Comparison of ENCODE assay signal across 27 cellular contexts in genomic region chr1:185581020-185581419, GRCh38.
"Had no signal": no experiment of that assay in that cellular context is flagged by ENCODE, and none has a peak within 500 bp of the region (broad histone marks: within the 10 kb centered on the region; RNA-seq: fewer than 3 reads in every experiment).

No MANE protein-coding gene starts in this region.

- H3K36me3 ChIP-seq: esophagus squamous epithelium, gastrocnemius medialis, heart right ventricle, left lung, lower lobe of right lung had no signal

- H3K27ac ChIP-seq: coronary artery, dorsolateral prefrontal cortex, epithelial cell of prostate, esophagus squamous epithelium, gastrocnemius medialis, heart right ventricle, left lung, lower lobe of right lung had no signal

- H3K27me3 ChIP-seq: esophagus squamous epithelium, gastrocnemius medialis, heart right ventricle, left lung had no signal

- H3K4me1 ChIP-seq: esophagus squamous epithelium, gastrocnemius medialis, heart right ventricle, left lung, lower lobe of right lung had no signal

- FAIRE-seq: colon, endometrium, islet of Langerhans, keratinocyte had no signal

- H3K4me3 ChIP-seq: coronary artery, dorsolateral prefrontal cortex, esophagus squamous epithelium, gastrocnemius medialis, heart right ventricle, left lung, lower lobe of right lung, mucosa of descending colon had no signal

- DNase-seq: dermis blood vessel endothelial cell; dorsolateral prefrontal cortex; effector CD4-positive, alpha-beta T cell; effector memory CD4-positive, alpha-beta T cell; erythroblast; esophagus squamous epithelium; foreskin fibroblast; foreskin melanocyte; gastrocnemius medialis; glutamatergic neuron; head of caudate nucleus; heart right ventricle; hippocampal formation; left cardiac atrium; left lung; left ventricle myocardium superior; lower lobe of right lung; mesenchymal stem cell; mucosa of descending colon; naive B cell had no signal

- ATAC-seq: esophagus mucosa, gastrocnemius medialis, heart right ventricle, left cardiac atrium, left lung, left ventricle myocardium superior, lower lobe of right lung, mucosa of descending colon had no signal
